8 cellular contexts compared by ENCODE assay signal in genomic region chr14:91244501-91244901, GRCh38. TPM values are rescaled to one million over a fixed set of nuclear protein-coding genes. Genes with fewer than 3 reads are reported as not detected.
DNase-seq lines count a peak whose midpoint lies in the region; ATAC-seq and TF ChIP-seq lines count a peak whose summit lies in the region.

A gene with protein sequence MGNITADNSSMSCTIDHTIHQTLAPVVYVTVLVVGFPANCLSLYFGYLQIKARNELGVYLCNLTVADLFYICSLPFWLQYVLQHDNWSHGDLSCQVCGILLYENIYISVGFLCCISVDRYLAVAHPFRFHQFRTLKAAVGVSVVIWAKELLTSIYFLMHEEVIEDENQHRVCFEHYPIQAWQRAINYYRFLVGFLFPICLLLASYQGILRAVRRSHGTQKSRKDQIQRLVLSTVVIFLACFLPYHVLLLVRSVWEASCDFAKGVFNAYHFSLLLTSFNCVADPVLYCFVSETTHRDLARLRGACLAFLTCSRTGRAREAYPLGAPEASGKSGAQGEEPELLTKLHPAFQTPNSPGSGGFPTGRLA (minus strand): TSS chr14:91244704. CDS start chr14:91235050, 9,654 bp downstream.

- no peaks in the 10 kb centered on the region for H3K27me3 ChIP-seq in CD8-positive, alpha-beta memory T cell (ENCODE audit: insufficient read depth, low read length, poor library complexity, severe bottlenecking)
- H3K27me3 ChIP-seq in Loucy (ENCODE audit: insufficient read depth, low read length, poor library complexity, severe bottlenecking) (no peaks in the 10 kb centered on the region), foreskin keratinocyte (no peaks in the 10 kb centered on the region), osteoblast (ENCODE audit: insufficient read depth, low read length) (no peaks in the 10 kb centered on the region)

- peak within 1 kb of the TSS; percentile 87 to 95 (median 92) for H3K4me3 Mint-ChIP-seq in CD8-positive, alpha-beta memory T cell
- peak within 1 kb of the TSS; percentile 86 for H3K4me3 Mint-ChIP-seq in activated CD8-positive, alpha-beta memory T cell treated with anti-CD3 and anti-CD28 coated beads, Interleukin-2, amount 10 ng/mL, durations not matched to agents 7 days and 5 days

- H2AFZ ChIP-seq in Loucy (ENCODE audit: low read length) (no peak within 1 kb of the TSS), osteoblast (ENCODE audit: low read length) (peak within 1 kb of the TSS; percentile 78)

- H3K4me1 ChIP-seq in CD8-positive, alpha-beta memory T cell (ENCODE audit: insufficient read depth, low read length), result peaks cover 80% of the 10 kb centered on the region
- H3K4me1 ChIP-seq in Loucy (ENCODE audit: insufficient read depth, low read length, poor library complexity, severe bottlenecking) (peaks cover 74% of the 10 kb centered on the region), foreskin keratinocyte (peaks cover 23% of the 10 kb centered on the region), osteoblast (ENCODE audit: insufficient read depth, low read length) (peaks cover 22% of the 10 kb centered on the region)

- CTCF ChIA-PET in CD8-positive, alpha-beta memory T cell (lab: Charles Lee), result interaction anchor here (1.0 to 6.9 kb wide), 13 partner anchors 7 to 341 kb away, joined by 3 to 43 read pairs (median 5); no protein-coding TSS in a partner anchor
- CTCF ChIA-PET in activated CD8-positive, alpha-beta memory T cell treated with anti-CD3 and anti-CD28 coated beads, Interleukin-2, amount 10 ng/mL, durations not matched to agents 7 days and 5 days (lab: Charles Lee), result interaction anchor here (0.6 to 8.2 kb wide), 13 partner anchors 8 to 341 kb away, joined by 3 to 98 read pairs (median 4); partner anchors contain the start of gene CCDC88C

- POLR2A ChIA-PET in CD8-positive, alpha-beta memory T cell (lab: Charles Lee), result interaction anchor here (0.7 to 5.1 kb wide), 10 partner anchors 7 to 184 kb away, joined by 3 to 88 read pairs (median 6); partner anchors contain the start of gene RPS6KA5

- H4K20me1 ChIP-seq in Loucy (ENCODE audit: insufficient read depth, low read length, poor library complexity, severe bottlenecking), result no peaks in the 10 kb centered on the region
- H4K20me1 ChIP-seq in osteoblast (ENCODE audit: insufficient read depth, low read length), result no peaks in the 10 kb centered on the region

- H3K4me1 Mint-ChIP-seq in CD8-positive, alpha-beta memory T cell, result peaks cover 84 to 97% (median 95%) of the 10 kb centered on the region in 3 donors
- peaks cover 84% of the 10 kb centered on the region for H3K4me1 Mint-ChIP-seq in activated CD8-positive, alpha-beta memory T cell treated with anti-CD3 and anti-CD28 coated beads, Interleukin-2, amount 10 ng/mL, durations not matched to agents 7 days and 5 days

- no peaks in the 10 kb centered on the region for H3K9me2 ChIP-seq in Loucy (replicated peaks; ENCODE audit: low read depth, low read length)

- peaks cover 12 to 34% (median 18%) of the 10 kb centered on the region in 3 donors for H3K36me3 Mint-ChIP-seq in CD8-positive, alpha-beta memory T cell
- peaks cover 74% of the 10 kb centered on the region for H3K36me3 Mint-ChIP-seq in activated CD8-positive, alpha-beta memory T cell treated with anti-CD3 and anti-CD28 coated beads, Interleukin-2, amount 10 ng/mL, durations not matched to agents 7 days and 5 days

- H3K9me3 Mint-ChIP-seq in CD8-positive, alpha-beta memory T cell, result peaks cover 0 to 2% (median 1%) of the 10 kb centered on the region in 5 donors
- no peaks in the 10 kb centered on the region for H3K9me3 Mint-ChIP-seq in activated CD8-positive, alpha-beta memory T cell treated with anti-CD3 and anti-CD28 coated beads, Interleukin-2, amount 10 ng/mL, durations not matched to agents 7 days and 5 days (ENCODE audit: low read depth)

- DNase-seq in CD8-positive, alpha-beta memory T cell, result peak in 2 of 5 donors; percentile 29 to 62
- peak; percentile 72 for DNase-seq in activated CD8-positive, alpha-beta memory T cell treated with anti-CD3 and anti-CD28 coated beads, Interleukin-2, amount 10 ng/mL, durations not matched to agents 7 days and 5 days
- DNase-seq in foreskin keratinocyte (peak in 1 of 2 donors; percentile 49), osteoblast (ENCODE audit: insufficient read length, low spot score, missing footprints) (peak; percentile 92), NCI-H1436 (lab: John Stamatoyannopoulos, UW) (no peak), ureter (ENCODE audit: low spot score) (no peak)

- H3K27me3 Mint-ChIP-seq in CD8-positive, alpha-beta memory T cell, result peaks cover 0 to 5% of the 10 kb centered on the region in 2 donors
- no peaks in the 10 kb centered on the region for H3K27me3 Mint-ChIP-seq in activated CD8-positive, alpha-beta memory T cell treated with anti-CD3 and anti-CD28 coated beads, Interleukin-2, amount 10 ng/mL, durations not matched to agents 7 days and 5 days

- peak within 1 kb of the TSS; percentile 85 to 100 (median 94) for H3K27ac Mint-ChIP-seq in CD8-positive, alpha-beta memory T cell
- peak within 1 kb of the TSS; percentile 100 for H3K27ac Mint-ChIP-seq in activated CD8-positive, alpha-beta memory T cell treated with anti-CD3 and anti-CD28 coated beads, Interleukin-2, amount 10 ng/mL, durations not matched to agents 7 days and 5 days

- TF ChIP-seq CTCF in Loucy (conservative IDR thresholded peaks at IDR 0.05; ENCODE audit: low read length) (no peak), foreskin keratinocyte (conservative IDR thresholded peaks at IDR 0.05) (no peak), osteoblast (IDR thresholded peaks at IDR 0.05; ENCODE audit: extremely low read depth, low read depth, low read length) (no peak)

- H3F3A ChIP-seq in Loucy (ENCODE audit: low read depth), result peaks cover 2% of the 10 kb centered on the region; the same call in 1 of the 2 replicates

- H3K27ac ChIP-seq in CD8-positive, alpha-beta memory T cell (ENCODE audit: low read depth, low read length), result peak within 1 kb of the TSS; percentile 94
- H3K27ac ChIP-seq in foreskin keratinocyte, result peak within 1 kb of the TSS; percentile 50
- H3K27ac ChIP-seq in osteoblast (ENCODE audit: low read depth, low read length), result peak within 1 kb of the TSS; percentile 92

- H3K4me2 ChIP-seq in Loucy (ENCODE audit: low read depth, low read length, poor library complexity, severe bottlenecking) (peak within 1 kb of the TSS; percentile 89), osteoblast (ENCODE audit: insufficient read depth, low read length) (peak within 1 kb of the TSS; percentile 91)

- no peaks in the 10 kb centered on the region for H3K9me3 ChIP-seq in CD8-positive, alpha-beta memory T cell (ENCODE audit: low read length)
- H3K9me3 ChIP-seq in Loucy (ENCODE audit: insufficient read depth, low read depth, low read length), result no peaks in the 10 kb centered on the region
- no peaks in the 10 kb centered on the region for H3K9me3 ChIP-seq in osteoblast (ENCODE audit: low read depth, low read length)

- ATAC-seq in activated CD8-positive, alpha-beta memory T cell treated with anti-CD3 and anti-CD28 coated beads, Interleukin-2, amount 10 ng/mL, durations not matched to agents 7 days and 5 days, result peak; percentile 12
- ATAC-seq in foreskin keratinocyte (peak; percentile 30), GM19463 (IDR thresholded peaks at IDR 0.05; ENCODE audit: unreplicated experiment) (no peak)

- H3K79me2 ChIP-seq in Loucy (ENCODE audit: insufficient read depth, low read length), result peaks cover 22% of the 10 kb centered on the region
- peaks cover 24% of the 10 kb centered on the region for H3K79me2 ChIP-seq in osteoblast (ENCODE audit: insufficient read depth, low read length)

- H3K36me3 ChIP-seq in CD8-positive, alpha-beta memory T cell (ENCODE audit: insufficient read depth, low read length), result no peaks in the 10 kb centered on the region
- H3K36me3 ChIP-seq in Loucy (ENCODE audit: insufficient read depth, low read length) (no peaks in the 10 kb centered on the region), osteoblast (ENCODE audit: insufficient read depth, low read length) (no peaks in the 10 kb centered on the region)

- peak within 1 kb of the TSS; percentile 82 for H3K4me3 ChIP-seq in CD8-positive, alpha-beta memory T cell (ENCODE audit: low read length)
- H3K4me3 ChIP-seq in Loucy (ENCODE audit: low read length, poor library complexity, severe bottlenecking) (peak within 1 kb of the TSS; percentile 66), osteoblast (ENCODE audit: insufficient read depth, low read length) (peak within 1 kb of the TSS; percentile 67)

- H3K9ac ChIP-seq in Loucy (ENCODE audit: low read depth, low read length, poor library complexity, severe bottlenecking), result peak within 1 kb of the TSS; percentile 72

RNA-seq across cellular contexts. Expression of the gene that starts here (rescaled TPM):
- total RNA-seq in CD8-positive, alpha-beta memory T cell, result 10 to 100 TPM; 14.2 to 15.4 TPM
- 22.7 TPM for polyA plus RNA-seq in CD8-positive, alpha-beta memory T cell
- total RNA-seq in activated CD8-positive, alpha-beta memory T cell treated with anti-CD3 and anti-CD28 coated beads, Interleukin-2, amount 10 ng/mL, durations not matched to agents 7 days and 5 days, result 10 to 100 TPM; 44.5 to 48.0 TPM
- total RNA-seq in foreskin keratinocyte (0.95 and 2.5 TPM in 2 replicates), osteoblast (8.0 and 8.5 TPM in 2 replicates), ureter (3.0 TPM)
- polyA plus RNA-seq in foreskin keratinocyte, result 0.70 and 2.0 TPM in 2 replicates

Comparison
In these comparisons a context has a peak if more than half of its experiments do, and no peak if none do; other contexts are left out.
1. DNase-seq: peak in activated CD8-positive, alpha-beta memory T cell treated with anti-CD3 and anti-CD28 coated beads, Interleukin-2, amount 10 ng/mL, durations not matched to agents 7 days and 5 days (single experiment) and osteoblast (single experiment); none in NCI-H1436 (single experiment) and ureter (single experiment).
2. Peak in every context shown above with its lines, with median percentiles within 50 percentile points of each other: H3K27ac ChIP-seq and H3K4me3 ChIP-seq.